In genomic region chr9:137590469-137591383, GRCh38 we compare ENCODE assay signal across 8 cellular contexts. TPM values are rescaled to one million over a fixed set of nuclear protein-coding genes. Genes with fewer than 3 reads are reported as not detected.
DNase-seq lines count a peak whose midpoint lies in the region; ATAC-seq and TF ChIP-seq lines count a peak whose summit lies in the region.

Gene ZMYND19, minus strand, starts transcription at chr9:137590512. Its CDS starts 249 bp downstream, at chr9:137590263.

- peaks cover 8% of the 10 kb centered on the region for H3K4me1 Mint-ChIP-seq in activated naive CD8-positive, alpha-beta T cell treated with anti-CD3 and anti-CD28 coated beads for 36 hours

- H3K27ac ChIP-seq in SU-DHL-6 (ENCODE audit: low read depth, low read length) (no peak within 1 kb of the TSS; the same call in 1 of the 2 replicates), cardiac muscle cell (no peak within 1 kb of the TSS), transverse colon (peak within 1 kb of the TSS; percentile 79 to 82 (median 82))

- H3K9me2 ChIP-seq in SU-DHL-6 (replicated peaks; ENCODE audit: insufficient read depth, low read length): no peaks in the 10 kb centered on the region

- peak within 1 kb of the TSS; percentile 99 for H2AFZ ChIP-seq in SU-DHL-6 (ENCODE audit: low read depth, low read length, severe bottlenecking)

- intact Hi-C loops in posterior cingulate gyrus (cut with DNase I): loop anchor here (2.0 kb wide), 1 partner anchor 14 kb away; the partner anchor contains the start of gene ARRDC1
- intact Hi-C loops in transverse colon (cut with DNase I; ENCODE audit: low total_unique reads): no loop called here

- H3K4me3 ChIP-seq in SU-DHL-6 (ENCODE audit: insufficient read depth, low read length, poor library complexity, severe bottlenecking) (peak within 1 kb of the TSS; percentile 88), cardiac muscle cell (peak within 1 kb of the TSS; percentile 92), transverse colon (peak within 1 kb of the TSS; percentile 71 to 89 (median 77))

- H3K36me3 ChIP-seq in SU-DHL-6 (ENCODE audit: low read length) (no peaks in the 10 kb centered on the region), cardiac muscle cell (peaks cover 19% of the 10 kb centered on the region), transverse colon (no peaks in the 10 kb centered on the region)

- in situ Hi-C loops in transverse colon (cut with MboI; ENCODE audit: low pct_ligation_motif_present in 1 of 4, low pct_unique_long_range_greater_than_20kb in 1 of 4, low sequenced_read_pairs in 3 of 4): no loop called here

- H3K4me2 ChIP-seq in SU-DHL-6 (ENCODE audit: low read depth, low read length, poor library complexity, severe bottlenecking): peak within 1 kb of the TSS; percentile 73

- TF ChIP-seq CTCF in SU-DHL-6 (IDR thresholded peaks at IDR 0.05; ENCODE audit: insufficient read depth, low read length, poor library complexity, severe bottlenecking) (no peak), cardiac muscle cell (IDR thresholded peaks at IDR 0.05; ENCODE audit: low read depth, low read length) (no peak), transverse colon (IDR thresholded peaks at IDR 0.05) (no peak)

- peak; percentile 14 for TF ChIP-seq POLR2A in GM10847 (IDR thresholded peaks at IDR 0.05; ENCODE audit: extremely low read depth, insufficient read length)
- TF ChIP-seq POLR2A in transverse colon (IDR thresholded peaks at IDR 0.05): peak; percentile 31

- peak; percentile 88 for ATAC-seq in HG02642 (IDR thresholded peaks at IDR 0.05; ENCODE audit: poor library complexity, unreplicated experiment)

- DNase-seq in NCI-H1105 treated with DMSO at 0.1 percent for 48 hours (lab: John Stamatoyannopoulos, UW) (peak; percentile 83), cardiac muscle cell (ENCODE audit: low read depth in 1 of 2, low spot score in 1 of 2) (peak; percentile 92 to 96), posterior cingulate gyrus (peak; percentile 72 to 98 (median 77)), transverse colon (peak; percentile 92)
- DNase-seq in activated naive CD8-positive, alpha-beta T cell treated with anti-CD3 and anti-CD28 coated beads for 36 hours: peak; percentile 95

- H3K27ac Mint-ChIP-seq in activated naive CD8-positive, alpha-beta T cell treated with anti-CD3 and anti-CD28 coated beads for 36 hours: peak within 1 kb of the TSS; percentile 93

- peak within 1 kb of the TSS; percentile 69 for H3K9ac ChIP-seq in SU-DHL-6 (ENCODE audit: low read length)

- peaks cover 16% of the 10 kb centered on the region for H3K36me3 Mint-ChIP-seq in activated naive CD8-positive, alpha-beta T cell treated with anti-CD3 and anti-CD28 coated beads for 36 hours

- no peaks in the 10 kb centered on the region for H3F3A ChIP-seq in SU-DHL-6 (ENCODE audit: insufficient read depth)

- WGBS in transverse colon (ENCODE audit: low coverage in 1 of 2), 2 donors: 1% methylated on average over 58 of the region's 113 CpGs; no CpG with 5 or more reads in 1 of the 2 donors

- no peaks in the 10 kb centered on the region for H3K9me3 Mint-ChIP-seq in activated naive CD8-positive, alpha-beta T cell treated with anti-CD3 and anti-CD28 coated beads for 36 hours

- no peaks in the 10 kb centered on the region for H3K9me3 ChIP-seq in SU-DHL-6 (ENCODE audit: insufficient read depth, low read length)
- no peaks in the 10 kb centered on the region for H3K9me3 ChIP-seq in cardiac muscle cell (ENCODE audit: low read depth)
- H3K9me3 ChIP-seq in transverse colon: no peaks in the 10 kb centered on the region

- H3K4me1 ChIP-seq in cardiac muscle cell (ENCODE audit: low read depth): peaks cover 4% of the 10 kb centered on the region
- H3K4me1 ChIP-seq in transverse colon: peaks cover 6 to 20% (median 17%) of the 10 kb centered on the region in 4 donors

- no peaks in the 10 kb centered on the region for H3K27me3 Mint-ChIP-seq in activated naive CD8-positive, alpha-beta T cell treated with anti-CD3 and anti-CD28 coated beads for 36 hours

- TF ChIP-seq EP300 in transverse colon (IDR thresholded peaks at IDR 0.05; ENCODE audit: low read depth): no peak

- no peaks in the 10 kb centered on the region for H3K27me3 ChIP-seq in SU-DHL-6 (ENCODE audit: low read length)
- no peaks in the 10 kb centered on the region for H3K27me3 ChIP-seq in cardiac muscle cell
- no peaks in the 10 kb centered on the region for H3K27me3 ChIP-seq in transverse colon

- H3K4me3 Mint-ChIP-seq in activated naive CD8-positive, alpha-beta T cell treated with anti-CD3 and anti-CD28 coated beads for 36 hours: peak within 1 kb of the TSS; percentile 97

- H3K79me2 ChIP-seq in SU-DHL-6 (ENCODE audit: insufficient read depth, low read length): no peaks in the 10 kb centered on the region; the same call in 1 of the 2 replicates

- H4K20me1 ChIP-seq in SU-DHL-6 (ENCODE audit: low read depth, low read length): 0 out of 2 replicates have a peak, but pooled peaks cover 3% of the 10 kb centered on the region

RNA-seq across cellular contexts. Expression of gene ZMYND19, which starts in this region (rescaled TPM):
- total RNA-seq in activated naive CD8-positive, alpha-beta T cell treated with anti-CD3 and anti-CD28 coated beads for 36 hours: 10 to 100 TPM; 55.6 to 56.4 TPM
- total RNA-seq in cardiac muscle cell (30.6 and 35.3 TPM in 2 replicates), transverse colon (10 to 100 TPM in 2 of 4 donors, 1 to 10 TPM in 2; 6.7 to 11.5 (median 9.8) TPM)
- polyA plus RNA-seq in cardiac muscle cell: 48.1 and 49.0 TPM in 2 replicates

Comparison
In these comparisons a context has a peak if more than half of its experiments do, and no peak if none do; other contexts are left out.
1. H3K27ac ChIP-seq: peak in transverse colon (4 of 4); none in SU-DHL-6 (single experiment) and cardiac muscle cell (single experiment).
2. Peak in every context shown above with its lines, with median percentiles within 50 percentile points of each other: DNase-seq and H3K4me3 ChIP-seq.